8 cellular contexts compared by ENCODE assay signal in the genomic region with DNA sequence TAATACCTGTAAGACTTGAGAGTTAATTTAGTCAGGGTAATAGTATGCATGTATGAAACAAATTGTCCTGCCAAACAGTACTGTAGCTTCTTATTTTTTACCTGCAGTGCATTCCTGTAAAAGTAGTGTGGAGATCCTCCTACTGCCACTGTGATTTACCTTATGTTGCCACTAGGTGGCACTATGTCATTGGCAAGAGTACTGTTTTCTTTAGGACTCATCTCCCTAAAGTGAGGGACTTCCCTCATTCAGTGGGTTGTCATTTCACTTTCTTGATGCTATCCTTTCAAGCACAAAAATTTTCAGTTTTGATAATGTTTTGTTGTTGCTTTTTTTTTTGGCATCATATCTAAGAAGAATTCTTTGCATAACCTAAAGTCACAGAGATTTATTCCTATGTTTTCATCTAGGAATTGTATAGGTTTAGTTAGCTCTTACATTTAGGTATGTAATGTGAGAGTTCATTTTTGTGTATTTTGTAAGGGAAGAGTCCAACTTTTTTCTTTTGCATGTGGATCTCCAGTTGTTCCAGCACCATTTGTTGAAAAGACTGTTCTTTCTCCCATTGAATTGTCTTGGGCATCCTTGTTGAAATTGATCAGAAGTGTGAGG.
A peak's percentile ranks its signal among the peaks of the same experiment; 100 is the strongest.
DNase-seq lines count a peak whose midpoint lies in the region; ATAC-seq, FAIRE-seq and TF ChIP-seq lines count a peak whose summit lies in the region.

No MANE protein-coding gene starts in this region.

- H3K27ac ChIP-seq in endothelial cell of umbilical vein (ENCODE audit: insufficient read depth, low read depth, low read length), result no peak overlapping the region

- peak; percentile 58 to 69 for TF ChIP-seq CTCF in endothelial cell of umbilical vein (IDR thresholded peaks at IDR 0.05; ENCODE audit: extremely low read depth in 1 of 2, insufficient read depth in 1 of 2, low read depth in 1 of 2, low read length in 2 of 2)

- peaks cover 15% of the 10 kb centered on the region for H3K79me2 ChIP-seq in endothelial cell of umbilical vein (ENCODE audit: control insufficient read depth, insufficient read depth, low read length)

- H3K4me1 ChIP-seq in endothelial cell of umbilical vein (ENCODE audit: control insufficient read depth, extremely low read depth, insufficient read depth, low read length), result peaks cover 4% of the 10 kb centered on the region

- no peak overlapping the region for H3K4me3 ChIP-seq in endothelial cell of umbilical vein (replicated peaks in 1 of 3; ENCODE audit: insufficient read depth in 1 of 3, low read depth in 1 of 3, low read length in 3 of 3)

- no peak overlapping the region for H3K27ac Mint-ChIP-seq in activated CD4-positive, alpha-beta T cell treated with anti-CD3 and anti-CD28 coated beads, Interleukin-2, amount 10 ng/mL, durations not matched to agents 24 days and 14 days
- peak overlapping the region in 4 of 6 donors; percentile 41 to 87 (median 66) for H3K27ac Mint-ChIP-seq in naive B cell

- CTCF ChIA-PET in endothelial cell of umbilical vein (lab: Charles Lee), result interaction anchor here (0.9 to 6.6 kb wide), 21 partner anchors 8 to 257 kb away, joined by 3 to 49 read pairs (median 4); no protein-coding TSS in a partner anchor

- ATAC-seq in GM18520 (IDR thresholded peaks at IDR 0.05; ENCODE audit: unreplicated experiment), result peak; percentile 62
- ATAC-seq in HG03196 (IDR thresholded peaks at IDR 0.05; ENCODE audit: unreplicated experiment), result peak; percentile 49
- ATAC-seq in naive B cell (ENCODE audit: low read depth in 2 of 2), result peak; percentile 75 to 84

- no peaks in the 10 kb centered on the region for H4K20me1 ChIP-seq in endothelial cell of umbilical vein (replicated peaks; ENCODE audit: control insufficient read depth, extremely low read depth, insufficient read depth, low read length)

- no peaks in the 10 kb centered on the region for H3K27me3 Mint-ChIP-seq in activated CD4-positive, alpha-beta T cell treated with anti-CD3 and anti-CD28 coated beads, Interleukin-2, amount 10 ng/mL, durations not matched to agents 24 days and 14 days
- H3K27me3 Mint-ChIP-seq in naive B cell, result no peaks in the 10 kb centered on the region

- peaks cover 41% of the 10 kb centered on the region for H3K4me1 Mint-ChIP-seq in activated CD4-positive, alpha-beta T cell treated with anti-CD3 and anti-CD28 coated beads, Interleukin-2, amount 10 ng/mL, durations not matched to agents 24 days and 14 days
- H3K4me1 Mint-ChIP-seq in naive B cell, result peaks cover 65 to 76% (median 65%) of the 10 kb centered on the region in 3 donors

- POLR2A ChIA-PET in endothelial cell of umbilical vein (lab: Charles Lee), result no interaction called here

- no peaks in the 10 kb centered on the region for H3K27me3 ChIP-seq in endothelial cell of umbilical vein (ENCODE audit: control insufficient read depth in 2 of 2, insufficient read depth in 2 of 2, low read length in 2 of 2)

- H3K9ac ChIP-seq in endothelial cell of umbilical vein (replicated peaks; ENCODE audit: extremely low read depth, insufficient read depth, low read length), result no peak overlapping the region

- peaks cover 13% of the 10 kb centered on the region for H3K36me3 Mint-ChIP-seq in activated CD4-positive, alpha-beta T cell treated with anti-CD3 and anti-CD28 coated beads, Interleukin-2, amount 10 ng/mL, durations not matched to agents 24 days and 14 days (ENCODE audit: low read depth)
- H3K36me3 Mint-ChIP-seq in naive B cell, result no peaks in the 10 kb centered on the region

- dilution Hi-C loops in endothelial cell of umbilical vein (cut with MboI; ENCODE audit: extremely low pct_ligation_motif_present, low sequenced_read_pairs), result no loop called here

- no peaks in the 10 kb centered on the region for H3K9me3 Mint-ChIP-seq in activated CD4-positive, alpha-beta T cell treated with anti-CD3 and anti-CD28 coated beads, Interleukin-2, amount 10 ng/mL, durations not matched to agents 24 days and 14 days
- no peaks in the 10 kb centered on the region for H3K9me3 Mint-ChIP-seq in naive B cell

- no peak for FAIRE-seq in endothelial cell of umbilical vein (lab: Jason Lieb, UNC)

- no TSS peak for BruUV-seq in endothelial cell of umbilical vein (replicated peaks; lab: Mats Ljungman, UMichigan)

- no peak for TF ChIP-seq POLR2A in endothelial cell of umbilical vein (IDR thresholded peaks at IDR 0.05; ENCODE audit: low read depth, low read length)

- DNase-seq in AG20443 (ENCODE audit: low spot score) (peak; percentile 70), NCI-H524 treated with DMSO at 0.1 percent for 48 hours (lab: John Stamatoyannopoulos, UW) (peak; percentile 42), endothelial cell of umbilical vein (ENCODE audit: low read depth, low spot score) (peak; percentile 78), naive B cell (peak; percentile 69), stromal cell of bone marrow (ENCODE audit: low read depth) (peak; percentile 64)
- DNase-seq in activated CD4-positive, alpha-beta T cell treated with anti-CD3 and anti-CD28 coated beads, Interleukin-2, amount 10 ng/mL, durations not matched to agents 24 days and 14 days, result peak; percentile 92

- no peak overlapping the region for H2AFZ ChIP-seq in endothelial cell of umbilical vein (ENCODE audit: low read depth, low read length)

- H3K4me3 Mint-ChIP-seq in activated CD4-positive, alpha-beta T cell treated with anti-CD3 and anti-CD28 coated beads, Interleukin-2, amount 10 ng/mL, durations not matched to agents 24 days and 14 days, result no peak overlapping the region
- H3K4me3 Mint-ChIP-seq in naive B cell, result no peak overlapping the region

- H3K9me3 ChIP-seq in endothelial cell of umbilical vein (replicated peaks; ENCODE audit: control insufficient read depth, insufficient read depth, low read length), result no peaks in the 10 kb centered on the region

- H3K36me3 ChIP-seq in endothelial cell of umbilical vein (ENCODE audit: control insufficient read depth in 2 of 2, extremely low read depth in 1 of 2, insufficient read depth in 2 of 2, low read length in 2 of 2), result no peaks in the 10 kb centered on the region

- H3K4me2 ChIP-seq in endothelial cell of umbilical vein (ENCODE audit: insufficient read depth, low read length), result no peak overlapping the region

- intact Hi-C loops in activated CD4-positive, alpha-beta T cell treated with anti-CD3 and anti-CD28 coated beads, Interleukin-2, amount 10 ng/mL, durations not matched to agents 24 days and 14 days (cut with micrococcal nuclease), result loop anchor here (5.0 kb wide), 5 partner anchors 96 to 356 kb away; no protein-coding TSS in a partner anchor
- intact Hi-C loops in endothelial cell of umbilical vein (cut with micrococcal nuclease), result loop anchor here (5.0 kb wide), 2 partner anchors 96 to 356 kb away; no protein-coding TSS in a partner anchor

- H3K9me1 ChIP-seq in endothelial cell of umbilical vein (replicated peaks; ENCODE audit: control insufficient read depth, extremely low read depth, insufficient read depth, low read length), result no peaks in the 10 kb centered on the region

TF ChIP-seq in endothelial cell of umbilical vein, 7 proteins besides CTCF, POLR2A, EP300 and RAD21:
- TF ChIP-seq, protein P1, sequence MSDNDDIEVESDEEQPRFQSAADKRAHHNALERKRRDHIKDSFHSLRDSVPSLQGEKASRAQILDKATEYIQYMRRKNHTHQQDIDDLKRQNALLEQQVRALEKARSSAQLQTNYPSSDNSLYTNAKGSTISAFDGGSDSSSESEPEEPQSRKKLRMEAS (IDR thresholded peaks at IDR 0.05; ENCODE audit: insufficient read depth, insufficient read length), result no peak
- no peak for TF ChIP-seq JUN (IDR thresholded peaks at IDR 0.05; ENCODE audit: borderline replicate concordance, insufficient read depth, insufficient read length, low read depth)

Comparison
In these comparisons a context has a peak if more than half of its experiments do, and no peak if none do; other contexts are left out.
1. DNase-seq: peak in every context shown above with its lines; median percentile 92 in activated CD4-positive, alpha-beta T cell treated with anti-CD3 and anti-CD28 coated beads, Interleukin-2, amount 10 ng/mL, durations not matched to agents 24 days and 14 days; 78 in endothelial cell of umbilical vein; 70 in AG20443; 69 in naive B cell; 64 in stromal cell of bone marrow; 42 in NCI-H524 treated with DMSO at 0.1 percent for 48 hours.